In genomic region chr12:49296034-49296835, GRCh38 we compare ENCODE assay signal across 1 cellular context.
TF ChIP-seq lines count a peak whose summit lies in the region.

No MANE protein-coding gene starts in this region.

TF ChIP-seq in K562, 482 proteins besides CTCF, POLR2A, EP300 and RAD21 (continued from another document):
- TF ChIP-seq IRF1 (CRISPR knock-in tag; IDR thresholded peaks at IDR 0.05; ENCODE audit: borderline replicate concordance) = 0 out of 2 replicates have a peak, but pooled peaks have one; percentile 43
- TF ChIP-seq KLF1 (tag; IDR thresholded peaks at IDR 0.05) = peak; percentile 99
- TF ChIP-seq KLF6 (CRISPR knock-in tag; IDR thresholded peaks at IDR 0.05; ENCODE audit: borderline replicate concordance) = peak; percentile 49; the same call in 1 of the 2 replicates
- no peak for TF ChIP-seq ZNF75A (CRISPR knock-in tag; IDR thresholded peaks at IDR 0.05)
- TF ChIP-seq ZNF121 (CRISPR knock-in tag; conservative IDR thresholded peaks at IDR 0.05) = no peak
- peak in 1 of 2 experiments; percentile 24 for TF ChIP-seq E2F6 (IDR thresholded peaks at IDR 0.05; ENCODE audit: borderline replicate concordance in 1 of 2, extremely low read depth in 1 of 2, insufficient read depth in 1 of 2, insufficient read length in 1 of 2, low read depth in 1 of 2, low read length in 1 of 2, poor library complexity in 1 of 2, severe bottlenecking in 1 of 2)
- TF ChIP-seq EZH2 (IDR thresholded peaks at IDR 0.05; ENCODE audit: borderline replicate concordance, low read depth, low read length) = no peak
- no peak for TF ChIP-seq ATF4 (CRISPR knock-in tag; IDR thresholded peaks at IDR 0.05)
- TF ChIP-seq TFAP4 (CRISPR knock-in tag; IDR thresholded peaks at IDR 0.05; ENCODE audit: borderline replicate concordance) = peak; percentile 59; the same call in 1 of the 2 replicates
- TF ChIP-seq ATF3 (IDR thresholded peaks at IDR 0.05) = no peak
- no peak for TF ChIP-seq ATF3 (CRISPR knock-in tag; conservative IDR thresholded peaks at IDR 0.05)
- no peak for TF ChIP-seq ARID3A (IDR thresholded peaks at IDR 0.05; ENCODE audit: borderline replicate concordance, low read depth, low read length)
- no peak for TF ChIP-seq PTBP1 (IDR thresholded peaks at IDR 0.05; ENCODE audit: low read depth, low read length)
- TF ChIP-seq NR3C1 (CRISPR knock-in tag; IDR thresholded peaks at IDR 0.05) = no peak
- no peak for TF ChIP-seq LCOR (CRISPR knock-in tag; IDR thresholded peaks at IDR 0.05)
- TF ChIP-seq ZBTB1 (CRISPR knock-in tag; IDR thresholded peaks at IDR 0.05; ENCODE audit: borderline replicate concordance, low read depth) = no peak
- no peak for TF ChIP-seq HLTF (IDR thresholded peaks at IDR 0.05)
- no peak for TF ChIP-seq RERE (CRISPR knock-in tag; IDR thresholded peaks at IDR 0.05; ENCODE audit: borderline replicate concordance)
- TF ChIP-seq GTF3C2 (IDR thresholded peaks at IDR 0.05; ENCODE audit: borderline replicate concordance, extremely low read depth, insufficient read length) = no peak
- TF ChIP-seq BCOR (IDR thresholded peaks at IDR 0.05) = peak; percentile 12; the same call in 1 of the 2 replicates
- TF ChIP-seq SREBF2 (CRISPR knock-in tag; IDR thresholded peaks at IDR 0.05) = no peak
- no peak for TF ChIP-seq HNRNPLL (IDR thresholded peaks at IDR 0.05; ENCODE audit: low read depth, low read length, poor library complexity, severe bottlenecking)
- peak; percentile 10 to 27; a peak in 2 of 4 replicates for TF ChIP-seq MAZ (CRISPR knock-in tag; conservative IDR thresholded peaks at IDR 0.05 in 1 of 2, IDR thresholded peaks at IDR 0.05 in 1 of 2)
- no peak for TF ChIP-seq SFPQ (IDR thresholded peaks at IDR 0.05; ENCODE audit: low read depth, low read length)
- no peak for TF ChIP-seq GABPA (tag; conservative IDR thresholded peaks at IDR 0.05; ENCODE audit: low read depth)
- TF ChIP-seq ZNF57 (CRISPR knock-in tag; IDR thresholded peaks at IDR 0.05) = no peak
- TF ChIP-seq ZMIZ1 (IDR thresholded peaks at IDR 0.05; ENCODE audit: low read depth in 2 of 2, low read length in 2 of 2) = no peak
- TF ChIP-seq BCL6 (CRISPR knock-in tag; IDR thresholded peaks at IDR 0.05) = no peak
- peak; percentile 67 for TF ChIP-seq KLF16 (IDR thresholded peaks at IDR 0.05)
- TF ChIP-seq SIRT6 (IDR thresholded peaks at IDR 0.05; ENCODE audit: low read depth, low read length) = no peak
- no peak for TF ChIP-seq MYBL2 (IDR thresholded peaks at IDR 0.05; ENCODE audit: low read depth)
- TF ChIP-seq MYBL2 (CRISPR knock-in tag; IDR thresholded peaks at IDR 0.05; ENCODE audit: borderline replicate concordance) = no peak
- TF ChIP-seq POLR3G (IDR thresholded peaks at IDR 0.05; ENCODE audit: extremely low read depth, insufficient read length, insufficient replicate concordance) = no peak
- TF ChIP-seq NCOR1 (IDR thresholded peaks at IDR 0.05) = no peak
